8 cellular contexts compared by ENCODE assay signal in genomic region chr15:76150971-76151598, GRCh38.
DNase-seq lines count a peak whose midpoint lies in the region; ATAC-seq and TF ChIP-seq lines count a peak whose summit lies in the region.

No MANE protein-coding gene starts in this region.

- H3K9me2 ChIP-seq in Karpas-422 (replicated peaks; ENCODE audit: insufficient read depth, low read length): no peaks in the 10 kb centered on the region

- no peaks in the 10 kb centered on the region for H3K36me3 Mint-ChIP-seq in activated naive CD8-positive, alpha-beta T cell

- 6 to 8% methylated on average over 9 of the region's 9 CpGs for WGBS in aorta, 2 donors

- TF ChIP-seq CTCF in cardiac muscle cell (IDR thresholded peaks at IDR 0.05; ENCODE audit: low read depth, low read length): peak; percentile 88

- H3K9me3 Mint-ChIP-seq in activated naive CD8-positive, alpha-beta T cell (ENCODE audit: low read depth): no peaks in the 10 kb centered on the region

- no peaks in the 10 kb centered on the region for H4K20me1 ChIP-seq in Karpas-422 (ENCODE audit: insufficient read depth, low read depth, low read length)

- H3K27ac ChIP-seq in Karpas-422 (ENCODE audit: low read length) (no peak overlapping the region), cardiac muscle cell (no peak overlapping the region), aorta (ENCODE audit: low read depth in 1 of 2, low read length in 2 of 2) (no peak overlapping the region)

- H3K4me3 ChIP-seq in Karpas-422 (ENCODE audit: low read length) (no peak overlapping the region), cardiac muscle cell (no peak overlapping the region), aorta (ENCODE audit: low read length in 2 of 2) (no peak overlapping the region)

- ATAC-seq in GM21786 (IDR thresholded peaks at IDR 0.05; ENCODE audit: unreplicated experiment) (peak; percentile 72), aorta (ENCODE audit: low FRiP score) (peak; percentile 88)

- no peaks in the 10 kb centered on the region for H3K79me2 ChIP-seq in Karpas-422 (ENCODE audit: low read length)

- H3K9me3 ChIP-seq in Karpas-422 (ENCODE audit: low read length) (no peaks in the 10 kb centered on the region), cardiac muscle cell (ENCODE audit: low read depth) (no peaks in the 10 kb centered on the region), aorta (ENCODE audit: control insufficient read depth, low read length) (no peaks in the 10 kb centered on the region)

- peak overlapping the region; percentile 15 for H3K4me2 ChIP-seq in Karpas-422 (ENCODE audit: low read depth, low read length, poor library complexity, severe bottlenecking)

- H3K4me3 Mint-ChIP-seq in activated naive CD8-positive, alpha-beta T cell: no peak overlapping the region

- H3K4me1 ChIP-seq in Karpas-422 (ENCODE audit: low read length) (peaks cover 6% of the 10 kb centered on the region), cardiac muscle cell (ENCODE audit: low read depth) (no peaks in the 10 kb centered on the region), aorta (ENCODE audit: control insufficient read depth in 1 of 2, insufficient read depth in 2 of 2, low read length in 2 of 2) (no peaks in the 10 kb centered on the region)

- peak overlapping the region; percentile 66 for H3K27ac Mint-ChIP-seq in activated naive CD8-positive, alpha-beta T cell

- DNase-seq in GDM1 (lab: John Stamatoyannopoulos, UW): peak; percentile 62
- peak; percentile 89 for DNase-seq in Karpas-422
- DNase-seq in SKM-1 (lab: John Stamatoyannopoulos, UW; ENCODE audit: unreplicated experiment): peak; percentile 50
- DNase-seq in cardiac muscle cell (ENCODE audit: low read depth in 1 of 2, low spot score in 1 of 2): peak; percentile 70 to 81
- DNase-seq in putamen (ENCODE audit: low spot score): peak; percentile 25
- DNase-seq in aorta: peak; percentile 76 to 91

- peaks cover 14% of the 10 kb centered on the region for H3K4me1 Mint-ChIP-seq in activated naive CD8-positive, alpha-beta T cell (ENCODE audit: low read depth)

- peaks cover 5% of the 10 kb centered on the region for H3K27me3 Mint-ChIP-seq in activated naive CD8-positive, alpha-beta T cell

- H2AFZ ChIP-seq in Karpas-422 (ENCODE audit: low read length): no peak overlapping the region

- intact Hi-C loops in aorta (cut with DNase I): no loop called here

- no peaks in the 10 kb centered on the region for H3K36me3 ChIP-seq in Karpas-422 (ENCODE audit: insufficient read depth, low read length)
- H3K36me3 ChIP-seq in cardiac muscle cell: no peaks in the 10 kb centered on the region
- no peaks in the 10 kb centered on the region for H3K36me3 ChIP-seq in aorta (ENCODE audit: control insufficient read depth in 1 of 2, insufficient read depth in 2 of 2, low read length in 1 of 2)

- H3K9ac ChIP-seq in Karpas-422 (ENCODE audit: low read length): no peak overlapping the region

- H3K27me3 ChIP-seq in Karpas-422 (ENCODE audit: low read length): no peaks in the 10 kb centered on the region
- H3K27me3 ChIP-seq in cardiac muscle cell: no peaks in the 10 kb centered on the region
- no peaks in the 10 kb centered on the region for H3K27me3 ChIP-seq in aorta (ENCODE audit: control insufficient read depth in 1 of 2, insufficient read depth in 2 of 2, low read length in 1 of 2)

Comparison
In these comparisons a context has a peak if more than half of its experiments do, and no peak if none do; other contexts are left out.
1. DNase-seq: peak in every context shown above with its lines; median percentile 89 in Karpas-422; 84 in aorta; 76 in cardiac muscle cell; 62 in GDM1; 50 in SKM-1; 25 in putamen.